Comparison of ENCODE assay signal across 1 cellular context in genomic region chr12:115313929-115314328, GRCh38.
TF ChIP-seq lines count a peak whose summit lies in the region.

No MANE protein-coding gene starts in this region.

TF ChIP-seq in HepG2, 621 proteins besides CTCF, POLR2A, EP300 and RAD21 (continued from another document):
- TF ChIP-seq, protein P1, sequence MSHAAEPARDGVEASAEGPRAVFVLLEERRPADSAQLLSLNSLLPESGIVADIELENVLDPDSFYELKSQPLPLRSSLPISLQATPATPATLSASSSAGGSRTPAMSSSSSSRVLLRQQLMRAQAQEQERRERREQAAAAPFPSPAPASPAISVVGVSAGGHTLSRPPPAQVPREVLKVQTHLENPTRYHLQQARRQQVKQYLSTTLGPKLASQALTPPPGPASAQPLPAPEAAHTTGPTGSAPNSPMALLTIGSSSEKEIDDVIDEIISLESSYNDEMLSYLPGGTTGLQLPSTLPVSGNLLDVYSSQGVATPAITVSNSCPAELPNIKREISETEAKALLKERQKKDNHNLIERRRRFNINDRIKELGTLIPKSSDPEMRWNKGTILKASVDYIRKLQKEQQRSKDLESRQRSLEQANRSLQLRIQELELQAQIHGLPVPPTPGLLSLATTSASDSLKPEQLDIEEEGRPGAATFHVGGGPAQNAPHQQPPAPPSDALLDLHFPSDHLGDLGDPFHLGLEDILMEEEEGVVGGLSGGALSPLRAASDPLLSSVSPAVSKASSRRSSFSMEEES (CRISPR knock-in tag; IDR thresholded peaks at IDR 0.05): peak; percentile 94
- peak; percentile 96 for TF ChIP-seq TEAD3 (CRISPR knock-in tag; optimal IDR thresholded peaks at IDR 0.05; ENCODE audit: borderline replicate concordance)
